1 cellular context compared by ENCODE assay signal in the genomic region with DNA sequence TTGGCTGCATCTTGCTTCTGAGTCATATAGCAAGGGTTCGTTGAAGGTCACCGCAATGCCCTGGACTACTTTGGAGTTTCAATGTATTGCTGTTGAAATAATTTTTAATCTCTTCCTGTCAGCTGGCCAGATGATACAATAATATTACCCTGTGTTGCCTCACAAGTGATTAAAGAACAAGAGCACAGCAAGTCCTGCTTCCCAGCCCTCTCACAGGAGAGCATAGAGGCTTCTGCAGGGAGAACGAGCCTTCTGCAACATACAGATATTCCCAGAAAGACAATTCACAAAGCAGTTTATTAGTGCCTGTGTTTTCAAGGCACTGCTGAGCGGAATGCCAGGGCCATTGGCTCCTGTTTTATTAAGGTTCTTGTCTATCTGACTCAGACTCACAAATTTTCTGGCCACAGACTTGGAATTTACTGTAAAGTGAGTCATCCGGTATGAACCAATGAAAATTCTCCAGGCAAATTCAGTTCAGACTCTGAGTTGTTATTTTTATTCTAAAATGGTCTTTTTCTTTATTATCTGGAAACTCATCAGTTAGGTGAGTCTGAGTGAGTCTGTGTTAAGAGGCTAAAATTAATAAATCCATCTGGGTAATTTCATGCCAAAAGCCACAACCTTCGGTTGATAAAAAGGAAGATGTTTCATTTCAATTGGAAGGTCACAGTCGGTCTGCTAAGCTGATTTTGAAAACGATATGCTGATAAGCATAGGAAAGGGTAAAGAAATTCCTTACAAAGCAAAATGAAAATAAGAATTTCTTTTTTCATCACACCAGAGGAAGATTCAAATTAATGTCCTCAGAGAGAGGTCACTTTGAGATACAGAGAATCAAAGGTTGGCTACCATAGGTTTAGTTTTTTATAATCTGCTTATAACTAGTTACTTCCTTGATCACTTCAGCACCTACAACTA.
A peak's percentile ranks its signal among the peaks of the same experiment; 100 is the strongest.
TF ChIP-seq lines count a peak whose summit lies in the region.

No MANE protein-coding gene starts in this region.

TF ChIP-seq in K562, 482 proteins besides CTCF, POLR2A, EP300 and RAD21 (continued from another document and continues in another):
- TF ChIP-seq, protein P1, sequence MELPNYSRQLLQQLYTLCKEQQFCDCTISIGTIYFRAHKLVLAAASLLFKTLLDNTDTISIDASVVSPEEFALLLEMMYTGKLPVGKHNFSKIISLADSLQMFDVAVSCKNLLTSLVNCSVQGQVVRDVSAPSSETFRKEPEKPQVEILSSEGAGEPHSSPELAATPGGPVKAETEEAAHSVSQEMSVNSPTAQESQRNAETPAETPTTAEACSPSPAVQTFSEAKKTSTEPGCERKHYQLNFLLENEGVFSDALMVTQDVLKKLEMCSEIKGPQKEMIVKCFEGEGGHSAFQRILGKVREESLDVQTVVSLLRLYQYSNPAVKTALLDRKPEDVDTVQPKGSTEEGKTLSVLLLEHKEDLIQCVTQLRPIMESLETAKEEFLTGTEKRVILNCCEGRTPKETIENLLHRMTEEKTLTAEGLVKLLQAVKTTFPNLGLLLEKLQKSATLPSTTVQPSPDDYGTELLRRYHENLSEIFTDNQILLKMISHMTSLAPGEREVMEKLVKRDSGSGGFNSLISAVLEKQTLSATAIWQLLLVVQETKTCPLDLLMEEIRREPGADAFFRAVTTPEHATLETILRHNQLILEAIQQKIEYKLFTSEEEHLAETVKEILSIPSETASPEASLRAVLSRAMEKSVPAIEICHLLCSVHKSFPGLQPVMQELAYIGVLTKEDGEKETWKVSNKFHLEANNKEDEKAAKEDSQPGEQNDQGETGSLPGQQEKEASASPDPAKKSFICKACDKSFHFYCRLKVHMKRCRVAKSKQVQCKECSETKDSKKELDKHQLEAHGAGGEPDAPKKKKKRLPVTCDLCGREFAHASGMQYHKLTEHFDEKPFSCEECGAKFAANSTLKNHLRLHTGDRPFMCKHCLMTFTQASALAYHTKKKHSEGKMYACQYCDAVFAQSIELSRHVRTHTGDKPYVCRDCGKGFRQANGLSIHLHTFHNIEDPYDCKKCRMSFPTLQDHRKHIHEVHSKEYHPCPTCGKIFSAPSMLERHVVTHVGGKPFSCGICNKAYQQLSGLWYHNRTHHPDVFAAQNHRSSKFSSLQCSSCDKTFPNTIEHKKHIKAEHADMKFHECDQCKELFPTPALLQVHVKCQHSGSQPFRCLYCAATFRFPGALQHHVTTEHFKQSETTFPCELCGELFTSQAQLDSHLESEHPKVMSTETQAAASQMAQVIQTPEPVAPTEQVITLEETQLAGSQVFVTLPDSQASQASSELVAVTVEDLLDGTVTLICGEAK (IDR thresholded peaks at IDR 0.05) = no peak
- TF ChIP-seq, protein P1 (CRISPR knock-in tag; IDR thresholded peaks at IDR 0.05) = no peak
- TF ChIP-seq NBN (IDR thresholded peaks at IDR 0.05; ENCODE audit: low read depth) (peak; percentile 51), CBX2 (IDR thresholded peaks at IDR 0.05; ENCODE audit: insufficient read depth, low read length, poor library complexity, severe bottlenecking) (no peak), ZNF57 (CRISPR knock-in tag; IDR thresholded peaks at IDR 0.05) (no peak), BDP1 (IDR thresholded peaks at IDR 0.05; ENCODE audit: insufficient read depth, insufficient read length) (no peak), MAFG (tag; conservative IDR thresholded peaks at IDR 0.05) (no peak), SNRNP70 (optimal IDR thresholded peaks at IDR 0.05; ENCODE audit: low read depth, low read length) (no peak), CEBPB (tag; IDR thresholded peaks at IDR 0.05) (peak; percentile 94), ZNF224 (CRISPR knock-in tag; IDR thresholded peaks at IDR 0.05) (no peak), JUND (IDR thresholded peaks at IDR 0.05; ENCODE audit: borderline replicate concordance, low read depth, low read length) (peak; percentile 86), JUND (tag; IDR thresholded peaks at IDR 0.05; ENCODE audit: borderline replicate concordance, low read depth, low read length) (peak; percentile 74; the same call in 2 of the 3 replicates), HNRNPLL (IDR thresholded peaks at IDR 0.05; ENCODE audit: low read depth, low read length, poor library complexity, severe bottlenecking) (no peak), ZNF507 (tag; conservative IDR thresholded peaks at IDR 0.05) (no peak), RFX7 (CRISPR knock-in tag; IDR thresholded peaks at IDR 0.05) (no peak), MCM3 (IDR thresholded peaks at IDR 0.05) (no peak), LCOR (CRISPR knock-in tag; IDR thresholded peaks at IDR 0.05) (peak; percentile 87), KLF16 (IDR thresholded peaks at IDR 0.05) (no peak), KDM1A (IDR thresholded peaks at IDR 0.05) (no peak), TCFL5 (CRISPR knock-in tag; conservative IDR thresholded peaks at IDR 0.05) (no peak)
- TF ChIP-seq, protein P2, sequence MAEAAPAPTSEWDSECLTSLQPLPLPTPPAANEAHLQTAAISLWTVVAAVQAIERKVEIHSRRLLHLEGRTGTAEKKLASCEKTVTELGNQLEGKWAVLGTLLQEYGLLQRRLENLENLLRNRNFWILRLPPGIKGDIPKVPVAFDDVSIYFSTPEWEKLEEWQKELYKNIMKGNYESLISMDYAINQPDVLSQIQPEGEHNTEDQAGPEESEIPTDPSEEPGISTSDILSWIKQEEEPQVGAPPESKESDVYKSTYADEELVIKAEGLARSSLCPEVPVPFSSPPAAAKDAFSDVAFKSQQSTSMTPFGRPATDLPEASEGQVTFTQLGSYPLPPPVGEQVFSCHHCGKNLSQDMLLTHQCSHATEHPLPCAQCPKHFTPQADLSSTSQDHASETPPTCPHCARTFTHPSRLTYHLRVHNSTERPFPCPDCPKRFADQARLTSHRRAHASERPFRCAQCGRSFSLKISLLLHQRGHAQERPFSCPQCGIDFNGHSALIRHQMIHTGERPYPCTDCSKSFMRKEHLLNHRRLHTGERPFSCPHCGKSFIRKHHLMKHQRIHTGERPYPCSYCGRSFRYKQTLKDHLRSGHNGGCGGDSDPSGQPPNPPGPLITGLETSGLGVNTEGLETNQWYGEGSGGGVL (CRISPR knock-in tag; IDR thresholded peaks at IDR 0.05) = no peak
- TF ChIP-seq, protein P3, sequence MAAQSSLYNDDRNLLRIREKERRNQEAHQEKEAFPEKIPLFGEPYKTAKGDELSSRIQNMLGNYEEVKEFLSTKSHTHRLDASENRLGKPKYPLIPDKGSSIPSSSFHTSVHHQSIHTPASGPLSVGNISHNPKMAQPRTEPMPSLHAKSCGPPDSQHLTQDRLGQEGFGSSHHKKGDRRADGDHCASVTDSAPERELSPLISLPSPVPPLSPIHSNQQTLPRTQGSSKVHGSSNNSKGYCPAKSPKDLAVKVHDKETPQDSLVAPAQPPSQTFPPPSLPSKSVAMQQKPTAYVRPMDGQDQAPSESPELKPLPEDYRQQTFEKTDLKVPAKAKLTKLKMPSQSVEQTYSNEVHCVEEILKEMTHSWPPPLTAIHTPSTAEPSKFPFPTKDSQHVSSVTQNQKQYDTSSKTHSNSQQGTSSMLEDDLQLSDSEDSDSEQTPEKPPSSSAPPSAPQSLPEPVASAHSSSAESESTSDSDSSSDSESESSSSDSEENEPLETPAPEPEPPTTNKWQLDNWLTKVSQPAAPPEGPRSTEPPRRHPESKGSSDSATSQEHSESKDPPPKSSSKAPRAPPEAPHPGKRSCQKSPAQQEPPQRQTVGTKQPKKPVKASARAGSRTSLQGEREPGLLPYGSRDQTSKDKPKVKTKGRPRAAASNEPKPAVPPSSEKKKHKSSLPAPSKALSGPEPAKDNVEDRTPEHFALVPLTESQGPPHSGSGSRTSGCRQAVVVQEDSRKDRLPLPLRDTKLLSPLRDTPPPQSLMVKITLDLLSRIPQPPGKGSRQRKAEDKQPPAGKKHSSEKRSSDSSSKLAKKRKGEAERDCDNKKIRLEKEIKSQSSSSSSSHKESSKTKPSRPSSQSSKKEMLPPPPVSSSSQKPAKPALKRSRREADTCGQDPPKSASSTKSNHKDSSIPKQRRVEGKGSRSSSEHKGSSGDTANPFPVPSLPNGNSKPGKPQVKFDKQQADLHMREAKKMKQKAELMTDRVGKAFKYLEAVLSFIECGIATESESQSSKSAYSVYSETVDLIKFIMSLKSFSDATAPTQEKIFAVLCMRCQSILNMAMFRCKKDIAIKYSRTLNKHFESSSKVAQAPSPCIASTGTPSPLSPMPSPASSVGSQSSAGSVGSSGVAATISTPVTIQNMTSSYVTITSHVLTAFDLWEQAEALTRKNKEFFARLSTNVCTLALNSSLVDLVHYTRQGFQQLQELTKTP (IDR thresholded peaks at IDR 0.05; ENCODE audit: low read depth in 1 of 2, partially characterized antibody in 2 of 2) = peak in 1 of 2 experiments; percentile 66
- TF ChIP-seq, protein P4, sequence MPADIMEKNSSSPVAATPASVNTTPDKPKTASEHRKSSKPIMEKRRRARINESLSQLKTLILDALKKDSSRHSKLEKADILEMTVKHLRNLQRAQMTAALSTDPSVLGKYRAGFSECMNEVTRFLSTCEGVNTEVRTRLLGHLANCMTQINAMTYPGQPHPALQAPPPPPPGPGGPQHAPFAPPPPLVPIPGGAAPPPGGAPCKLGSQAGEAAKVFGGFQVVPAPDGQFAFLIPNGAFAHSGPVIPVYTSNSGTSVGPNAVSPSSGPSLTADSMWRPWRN (IDR thresholded peaks at IDR 0.05; ENCODE audit: low read depth) = 0 out of 2 replicates have a peak, but pooled peaks have one; percentile 32
- TF ChIP-seq, protein P5, sequence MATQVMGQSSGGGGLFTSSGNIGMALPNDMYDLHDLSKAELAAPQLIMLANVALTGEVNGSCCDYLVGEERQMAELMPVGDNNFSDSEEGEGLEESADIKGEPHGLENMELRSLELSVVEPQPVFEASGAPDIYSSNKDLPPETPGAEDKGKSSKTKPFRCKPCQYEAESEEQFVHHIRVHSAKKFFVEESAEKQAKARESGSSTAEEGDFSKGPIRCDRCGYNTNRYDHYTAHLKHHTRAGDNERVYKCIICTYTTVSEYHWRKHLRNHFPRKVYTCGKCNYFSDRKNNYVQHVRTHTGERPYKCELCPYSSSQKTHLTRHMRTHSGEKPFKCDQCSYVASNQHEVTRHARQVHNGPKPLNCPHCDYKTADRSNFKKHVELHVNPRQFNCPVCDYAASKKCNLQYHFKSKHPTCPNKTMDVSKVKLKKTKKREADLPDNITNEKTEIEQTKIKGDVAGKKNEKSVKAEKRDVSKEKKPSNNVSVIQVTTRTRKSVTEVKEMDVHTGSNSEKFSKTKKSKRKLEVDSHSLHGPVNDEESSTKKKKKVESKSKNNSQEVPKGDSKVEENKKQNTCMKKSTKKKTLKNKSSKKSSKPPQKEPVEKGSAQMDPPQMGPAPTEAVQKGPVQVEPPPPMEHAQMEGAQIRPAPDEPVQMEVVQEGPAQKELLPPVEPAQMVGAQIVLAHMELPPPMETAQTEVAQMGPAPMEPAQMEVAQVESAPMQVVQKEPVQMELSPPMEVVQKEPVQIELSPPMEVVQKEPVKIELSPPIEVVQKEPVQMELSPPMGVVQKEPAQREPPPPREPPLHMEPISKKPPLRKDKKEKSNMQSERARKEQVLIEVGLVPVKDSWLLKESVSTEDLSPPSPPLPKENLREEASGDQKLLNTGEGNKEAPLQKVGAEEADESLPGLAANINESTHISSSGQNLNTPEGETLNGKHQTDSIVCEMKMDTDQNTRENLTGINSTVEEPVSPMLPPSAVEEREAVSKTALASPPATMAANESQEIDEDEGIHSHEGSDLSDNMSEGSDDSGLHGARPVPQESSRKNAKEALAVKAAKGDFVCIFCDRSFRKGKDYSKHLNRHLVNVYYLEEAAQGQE (CRISPR knock-in tag; IDR thresholded peaks at IDR 0.05; ENCODE audit: low read depth) = no peak
- TF ChIP-seq, protein P6, sequence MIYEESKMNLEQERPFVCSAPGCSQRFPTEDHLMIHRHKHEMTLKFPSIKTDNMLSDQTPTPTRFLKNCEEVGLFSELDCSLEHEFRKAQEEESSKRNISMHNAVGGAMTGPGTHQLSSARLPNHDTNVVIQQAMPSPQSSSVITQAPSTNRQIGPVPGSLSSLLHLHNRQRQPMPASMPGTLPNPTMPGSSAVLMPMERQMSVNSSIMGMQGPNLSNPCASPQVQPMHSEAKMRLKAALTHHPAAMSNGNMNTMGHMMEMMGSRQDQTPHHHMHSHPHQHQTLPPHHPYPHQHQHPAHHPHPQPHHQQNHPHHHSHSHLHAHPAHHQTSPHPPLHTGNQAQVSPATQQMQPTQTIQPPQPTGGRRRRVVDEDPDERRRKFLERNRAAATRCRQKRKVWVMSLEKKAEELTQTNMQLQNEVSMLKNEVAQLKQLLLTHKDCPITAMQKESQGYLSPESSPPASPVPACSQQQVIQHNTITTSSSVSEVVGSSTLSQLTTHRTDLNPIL (CRISPR knock-in tag; IDR thresholded peaks at IDR 0.05) = no peak
- TF ChIP-seq, protein P7, sequence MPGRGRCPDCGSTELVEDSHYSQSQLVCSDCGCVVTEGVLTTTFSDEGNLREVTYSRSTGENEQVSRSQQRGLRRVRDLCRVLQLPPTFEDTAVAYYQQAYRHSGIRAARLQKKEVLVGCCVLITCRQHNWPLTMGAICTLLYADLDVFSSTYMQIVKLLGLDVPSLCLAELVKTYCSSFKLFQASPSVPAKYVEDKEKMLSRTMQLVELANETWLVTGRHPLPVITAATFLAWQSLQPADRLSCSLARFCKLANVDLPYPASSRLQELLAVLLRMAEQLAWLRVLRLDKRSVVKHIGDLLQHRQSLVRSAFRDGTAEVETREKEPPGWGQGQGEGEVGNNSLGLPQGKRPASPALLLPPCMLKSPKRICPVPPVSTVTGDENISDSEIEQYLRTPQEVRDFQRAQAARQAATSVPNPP (IDR thresholded peaks at IDR 0.05; ENCODE audit: borderline replicate concordance, insufficient read depth, insufficient read length) = no peak
- TF ChIP-seq, protein P8, sequence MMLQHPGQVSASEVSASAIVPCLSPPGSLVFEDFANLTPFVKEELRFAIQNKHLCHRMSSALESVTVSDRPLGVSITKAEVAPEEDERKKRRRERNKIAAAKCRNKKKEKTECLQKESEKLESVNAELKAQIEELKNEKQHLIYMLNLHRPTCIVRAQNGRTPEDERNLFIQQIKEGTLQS (IDR thresholded peaks at IDR 0.05) = peak; percentile 95
- TF ChIP-seq, protein P8 (CRISPR knock-in tag; conservative IDR thresholded peaks at IDR 0.05) = 0 out of 2 replicates have a peak, but pooled peaks have one; percentile 13
